In genomic region chr5:42990892-42991291, GRCh38 we compare ENCODE assay signal across 8 cellular contexts. TPM values are rescaled to one million over a fixed set of nuclear protein-coding genes. Genes with fewer than 3 reads are reported as not detected.
A peak's percentile ranks its signal among the peaks of the same experiment; 100 is the strongest.
DNase-seq lines count a peak whose midpoint lies in the region; ATAC-seq and TF ChIP-seq lines count a peak whose summit lies in the region.
"Had no signal": no experiment of that assay in that cellular context is flagged by ENCODE, and none has a peak within 500 bp of the region (broad histone marks: within the 10 kb centered on the region; RNA-seq: fewer than 3 reads in every experiment).

No MANE protein-coding gene starts in this region.

- H3K9me3 Mint-ChIP-seq in HFFc6: peaks cover 23% of the 10 kb centered on the region
- H3K9me3 Mint-ChIP-seq in activated CD4-positive, alpha-beta memory T cell treated with anti-CD3 and anti-CD28 coated beads, Interleukin-2, amount 10 ng/mL, durations not matched to agents 7 days and 5 days: peaks cover 2% of the 10 kb centered on the region

- H3K9me3 ChIP-seq in iPS-15b (ENCODE audit: control insufficient read depth, insufficient read depth, low read length) (no peaks in the 10 kb centered on the region), spleen (peaks cover 0 to 9% (median 0%) of the 10 kb centered on the region in 8 donors)

- DNase-seq in HFFc6 (no peak), spleen (no peak), RPMI8226 (no peak)
- DNase-seq in activated CD4-positive, alpha-beta memory T cell treated with anti-CD3 and anti-CD28 coated beads, Interleukin-2, amount 10 ng/mL, durations not matched to agents 7 days and 5 days: no peak
- DNase-seq: NCI-H748 treated with DMSO at 0.1 percent for 48 hours had no signal

- peaks cover 42% of the 10 kb centered on the region for H3K36me3 Mint-ChIP-seq in HFFc6 (ENCODE audit: low read depth)
- peaks cover 52% of the 10 kb centered on the region for H3K36me3 Mint-ChIP-seq in activated CD4-positive, alpha-beta memory T cell treated with anti-CD3 and anti-CD28 coated beads, Interleukin-2, amount 10 ng/mL, durations not matched to agents 7 days and 5 days (ENCODE audit: low read depth)

- H3K27me3 Mint-ChIP-seq in HFFc6 (ENCODE audit: insufficient read depth): peaks cover 4% of the 10 kb centered on the region
- H3K27me3 Mint-ChIP-seq in activated CD4-positive, alpha-beta memory T cell treated with anti-CD3 and anti-CD28 coated beads, Interleukin-2, amount 10 ng/mL, durations not matched to agents 7 days and 5 days: no peaks in the 10 kb centered on the region

- H3K4me1 Mint-ChIP-seq in HFFc6 (ENCODE audit: low read depth): peaks cover 78% of the 10 kb centered on the region
- H3K4me1 Mint-ChIP-seq in activated CD4-positive, alpha-beta memory T cell treated with anti-CD3 and anti-CD28 coated beads, Interleukin-2, amount 10 ng/mL, durations not matched to agents 7 days and 5 days: peaks cover 52% of the 10 kb centered on the region

- no peak overlapping the region for H3K9ac ChIP-seq in iPS-15b (ENCODE audit: low read depth, low read length)

- ATAC-seq in GM21576 (IDR thresholded peaks at IDR 0.05; ENCODE audit: unreplicated experiment): no peak
- no peak for ATAC-seq in HG03135 (IDR thresholded peaks at IDR 0.05; ENCODE audit: unreplicated experiment)

- H3K36me3 ChIP-seq in iPS-15b (ENCODE audit: control insufficient read depth, insufficient read depth, low read length): no peaks in the 10 kb centered on the region
- peaks cover 0 to under 1% (median 0%) of the 10 kb centered on the region in 6 donors for H3K36me3 ChIP-seq in spleen

- no peak for TF ChIP-seq POLR2A in spleen (IDR thresholded peaks at IDR 0.05)

- H3K27me3 ChIP-seq in iPS-15b (ENCODE audit: control insufficient read depth, insufficient read depth, low read length) (peaks cover 79% of the 10 kb centered on the region), spleen (replicated peaks in 1 of 7) (peaks cover 0 to 6% (median 0%) of the 10 kb centered on the region in 7 donors)

- POLR2A ChIA-PET in activated CD4-positive, alpha-beta memory T cell treated with anti-CD3 and anti-CD28 coated beads, Interleukin-2, amount 10 ng/mL, durations not matched to agents 7 days and 5 days (lab: Charles Lee): interaction anchor here (1.0 to 13.4 kb wide), 13 partner anchors 17 to 493 kb away, joined by 3 to 614 read pairs (median 63); partner anchors contain the start of genes ANXA2R and ZNF131

- no peaks in the 10 kb centered on the region for H3K4me1 ChIP-seq in iPS-15b (ENCODE audit: control insufficient read depth, insufficient read depth, low read length)
- H3K4me1 ChIP-seq in spleen: peaks cover 19 to 68% (median 56%) of the 10 kb centered on the region in 6 donors

- intact Hi-C loops in spleen (cut with DNase I; ENCODE audit: low total_unique reads): loop anchor here (10.0 kb wide), 1 partner anchor 76 kb away; no protein-coding TSS in a partner anchor

- WGBS in spleen, 5 donors: 43 to 62% (median 57%) methylated on average over 4 of the region's 4 CpGs

- no peak for TF ChIP-seq CTCF in HFFc6 (IDR thresholded peaks at IDR 0.05)
- TF ChIP-seq CTCF in spleen (IDR thresholded peaks at IDR 0.05 in 8 of 11, conservative IDR thresholded peaks at IDR 0.05 in 3 of 11): no peak

- peak overlapping the region; percentile 97 to 100 (median 100) for H3K27ac ChIP-seq in spleen

- H3K4me3 Mint-ChIP-seq in HFFc6: peak overlapping the region; percentile 98; the same call in 1 of the 2 replicates
- H3K4me3 Mint-ChIP-seq in activated CD4-positive, alpha-beta memory T cell treated with anti-CD3 and anti-CD28 coated beads, Interleukin-2, amount 10 ng/mL, durations not matched to agents 7 days and 5 days: peak overlapping the region; percentile 99

- CTCF ChIA-PET in activated CD4-positive, alpha-beta memory T cell treated with anti-CD3 and anti-CD28 coated beads, Interleukin-2, amount 10 ng/mL, durations not matched to agents 7 days and 5 days (lab: Charles Lee): interaction anchor here (2.0 to 9.7 kb wide), 5 partner anchors 28 to 115 kb away, joined by 4 to 105 read pairs (median 77); no protein-coding TSS in a partner anchor

- peak overlapping the region; percentile 100 for H3K27ac Mint-ChIP-seq in HFFc6
- H3K27ac Mint-ChIP-seq in activated CD4-positive, alpha-beta memory T cell treated with anti-CD3 and anti-CD28 coated beads, Interleukin-2, amount 10 ng/mL, durations not matched to agents 7 days and 5 days: peak overlapping the region; percentile 100

- peak overlapping the region; percentile 61 for H3K4me3 ChIP-seq in iPS-15b (ENCODE audit: low read depth, low read length)
- H3K4me3 ChIP-seq in spleen: peak overlapping the region; percentile 54 to 71 (median 62)

RNA-seq across cellular contexts. Expression of gene ANXA2R, which starts 49.2 kb away (rescaled TPM):
- 1 to 10 TPM in 3 of 6 experiments, under 1 TPM in 3; 0.85 to 1.5 (median 1.1) TPM for total RNA-seq in HFFc6 (2021; fragmentation: NEBNext Ultra II Directional; extraction: Animal tissue kit (Norgen Biotek cat#: 25700))
- 10 to 100 TPM; 25.1 to 28.3 TPM for total RNA-seq in activated CD4-positive, alpha-beta memory T cell treated with anti-CD3 and anti-CD28 coated beads, Interleukin-2, amount 10 ng/mL, durations not matched to agents 7 days and 5 days
- 10 to 100 TPM; 10.0 to 27.2 (median 16.4) TPM for total RNA-seq in spleen
- 10 to 100 TPM; 28.9 to 44.5 (median 36.5) TPM for polyA plus RNA-seq in spleen

Comparison
In these comparisons a context has a peak if more than half of its experiments do, and no peak if none do; other contexts are left out.
1. RNA of gene ANXA2R, which starts 49.2 kb away (total RNA-seq): 25.1 to 28.3 TPM in activated CD4-positive, alpha-beta memory T cell treated with anti-CD3 and anti-CD28 coated beads, Interleukin-2, amount 10 ng/mL, durations not matched to agents 7 days and 5 days and 10.0 to 27.2 TPM in spleen; 0.85 to 1.5 TPM in HFFc6; every median in the first group is over 4 times any median in the second.